In the genomic region with DNA sequence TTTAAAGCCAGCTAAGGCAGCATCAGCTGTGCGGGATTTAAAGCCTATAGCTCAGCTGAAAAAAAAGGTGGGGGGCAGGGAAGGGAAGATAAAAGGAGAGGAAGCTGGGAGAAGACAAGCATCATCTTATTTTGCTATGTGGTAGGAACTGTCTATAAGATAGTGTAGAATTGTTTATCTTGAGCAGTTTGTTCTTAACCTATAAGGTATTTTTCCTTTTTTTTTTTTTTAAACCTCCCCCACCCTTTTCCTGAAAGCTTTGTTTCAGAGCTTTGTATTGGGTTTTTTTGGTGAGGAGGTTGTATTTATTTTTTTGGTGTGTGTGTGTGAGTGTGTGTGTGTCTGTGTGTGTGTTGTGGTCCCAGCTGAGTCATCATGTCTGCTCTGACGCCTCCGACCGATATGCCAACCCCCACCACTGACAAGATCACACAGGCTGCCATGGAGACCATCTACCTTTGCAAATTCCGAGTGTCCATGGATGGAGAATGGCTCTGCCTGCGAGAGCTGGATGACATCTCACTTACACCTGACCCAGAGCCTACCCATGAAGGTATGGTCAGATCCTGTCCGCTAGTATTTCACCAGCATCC, we compare ENCODE assay signal across 9 cellular contexts. TPM values are rescaled to one million over a fixed set of nuclear protein-coding genes. Genes with fewer than 3 reads are reported as not detected.
A peak's percentile ranks its signal among the peaks of the same experiment; 100 is the strongest.
DNase-seq lines count a peak whose midpoint lies in the region; ATAC-seq and TF ChIP-seq lines count a peak whose summit lies in the region.
"Had no signal": no experiment of that assay in that cellular context is flagged by ENCODE, and none has a peak within 500 bp of the region (broad histone marks: within the 10 kb centered on the region; RNA-seq: fewer than 3 reads in every experiment).

No MANE protein-coding gene starts in this region.

- peak; percentile 52 for DNase-seq in D341Med (ENCODE audit: low spot score)
- peak; percentile 63 for DNase-seq in NCI-H510A treated with DMSO at 0.1 percent for 48 hours (lab: John Stamatoyannopoulos, UW)
- no peak for DNase-seq in ascending aorta (ENCODE audit: low spot score in 2 of 2)
- DNase-seq in kidney tubule cell (ENCODE audit: low spot score), result peak; percentile 71
- no peak for DNase-seq in superior temporal gyrus (ENCODE audit: extremely low spot score)
- no peak for DNase-seq in activated CD4-positive, CD25-positive, alpha-beta regulatory T cell (lab: John Stamatoyannopoulos, UW)

- H3K4me3 ChIP-seq in ascending aorta, result peak overlapping the region; percentile 38 to 63
- H3K4me3 ChIP-seq: lung had no signal

- intact Hi-C loops in ascending aorta (cut with DNase I), result no loop called here

- H3K4me3 Mint-ChIP-seq in stimulated activated naive CD8-positive, alpha-beta T cell treated with anti-CD3 and anti-CD28 coated beads, Interleukin-15, Interleukin-2, amounts not matched to agents 100 ng/mL and 50 ng/mL, for 24 hours, result peak overlapping the region; percentile 2

- no peak for ATAC-seq in GM18517 (IDR thresholded peaks at IDR 0.05; ENCODE audit: unreplicated experiment)

- no peaks in the 10 kb centered on the region for H3K36me3 Mint-ChIP-seq in stimulated activated naive CD8-positive, alpha-beta T cell treated with anti-CD3 and anti-CD28 coated beads, Interleukin-15, Interleukin-2, amounts not matched to agents 100 ng/mL and 50 ng/mL, for 24 hours (ENCODE audit: low read depth)

- no peaks in the 10 kb centered on the region for H3K36me3 ChIP-seq in ascending aorta

- peaks cover 20% of the 10 kb centered on the region for H3K4me1 Mint-ChIP-seq in stimulated activated naive CD8-positive, alpha-beta T cell treated with anti-CD3 and anti-CD28 coated beads, Interleukin-15, Interleukin-2, amounts not matched to agents 100 ng/mL and 50 ng/mL, for 24 hours (ENCODE audit: low read depth)

- H3K9me3 ChIP-seq in ascending aorta, result no peaks in the 10 kb centered on the region

- no peaks in the 10 kb centered on the region for H3K27me3 Mint-ChIP-seq in stimulated activated naive CD8-positive, alpha-beta T cell treated with anti-CD3 and anti-CD28 coated beads, Interleukin-15, Interleukin-2, amounts not matched to agents 100 ng/mL and 50 ng/mL, for 24 hours

- peaks cover 3 to 6% of the 10 kb centered on the region in 2 donors for H3K4me1 ChIP-seq in ascending aorta

- TF ChIP-seq CTCF in ascending aorta (IDR thresholded peaks at IDR 0.05), result no peak

- H3K27ac ChIP-seq in ascending aorta, result peak overlapping the region; percentile 22 to 55

- no peaks in the 10 kb centered on the region for H3K9me3 Mint-ChIP-seq in stimulated activated naive CD8-positive, alpha-beta T cell treated with anti-CD3 and anti-CD28 coated beads, Interleukin-15, Interleukin-2, amounts not matched to agents 100 ng/mL and 50 ng/mL, for 24 hours

- no peak overlapping the region for H3K27ac Mint-ChIP-seq in stimulated activated naive CD8-positive, alpha-beta T cell treated with anti-CD3 and anti-CD28 coated beads, Interleukin-15, Interleukin-2, amounts not matched to agents 100 ng/mL and 50 ng/mL, for 24 hours

- H3K27me3 ChIP-seq in ascending aorta, result no peaks in the 10 kb centered on the region

RNA-seq across cellular contexts. Expression of a gene that starts 0.5 kb away (rescaled TPM):
- total RNA-seq in ascending aorta, result 11.7 TPM

RNA-seq across cellular contexts. Expression of a gene that starts 34.0 kb away (rescaled TPM):
- 3.2 TPM for total RNA-seq in ascending aorta

RNA-seq across cellular contexts. Expression of a gene that starts 56.0 kb away (rescaled TPM):
- 4.0 TPM for total RNA-seq in ascending aorta

Comparison
In these comparisons a context has a peak if more than half of its experiments do, and no peak if none do; other contexts are left out.
1. DNase-seq: peak in D341Med (single experiment), NCI-H510A treated with DMSO at 0.1 percent for 48 hours (single experiment) and kidney tubule cell (single experiment); none in ascending aorta (0 of 2), superior temporal gyrus (single experiment) and activated CD4-positive, CD25-positive, alpha-beta regulatory T cell (0 of 4).